ENCODE assay signal across 8 cellular contexts in the genomic region with DNA sequence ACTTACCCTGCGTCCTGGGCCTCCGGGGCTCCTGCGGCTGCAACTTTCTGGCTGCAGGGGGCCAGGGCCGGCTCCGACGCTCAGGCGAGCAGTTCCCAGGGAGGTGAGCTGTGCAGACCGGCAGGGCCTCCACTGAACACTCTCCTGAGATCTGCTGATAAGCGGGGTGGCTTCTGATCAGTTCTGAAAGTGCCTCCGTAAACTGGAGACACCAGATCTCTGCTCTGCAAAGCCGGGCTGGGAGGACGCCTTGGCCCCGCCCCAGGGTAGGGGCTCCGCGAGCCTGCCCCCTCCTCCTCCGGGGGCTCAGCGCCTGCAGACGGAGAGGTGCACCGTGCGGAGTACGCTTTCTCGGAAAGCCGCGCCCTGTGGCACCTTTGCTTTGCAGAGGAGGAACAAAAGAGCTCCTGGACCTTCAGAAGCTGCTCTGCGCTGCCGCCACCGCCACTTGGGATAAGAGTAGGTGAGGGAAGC.
DNase-seq lines count a peak whose midpoint lies in the region; TF ChIP-seq lines count a peak whose summit lies in the region.

No MANE protein-coding gene starts in this region.

- 0 out of 2 replicates have a peak, but pooled peaks have one; percentile 2 for TF ChIP-seq CTCF in GM12875 (IDR thresholded peaks at IDR 0.05; ENCODE audit: borderline replicate concordance, insufficient read depth, low read depth, low read length)
- peak; percentile 59 for TF ChIP-seq CTCF in VCaP (conservative IDR thresholded peaks at IDR 0.05)
- peak; percentile 9 for TF ChIP-seq CTCF in foreskin fibroblast (IDR thresholded peaks at IDR 0.05; ENCODE audit: low read depth, low read length)
- peak; percentile 57 for TF ChIP-seq CTCF in progenitor cell of endocrine pancreas (IDR thresholded peaks at IDR 0.05; ENCODE audit: unreplicated experiment)

- H3K4me1 Mint-ChIP-seq in progenitor cell of endocrine pancreas (ENCODE audit: low read depth) = peaks cover 4% of the 10 kb centered on the region

- peaks cover 1% of the 10 kb centered on the region for H3K36me3 Mint-ChIP-seq in progenitor cell of endocrine pancreas (ENCODE audit: insufficient read depth)

- H3K4me3 ChIP-seq in GM12875 (ENCODE audit: low read depth, low read length) = no peak overlapping the region
- peak overlapping the region; percentile 19 to 20 for H3K4me3 ChIP-seq in foreskin fibroblast (ENCODE audit: low read depth in 1 of 2, low read length in 2 of 2)

- H3K27ac ChIP-seq in VCaP = peak overlapping the region; percentile 78

- DNase-seq in foreskin fibroblast (peak in 1 of 2 donors; percentile 29), progenitor cell of endocrine pancreas (ENCODE audit: low spot score, unreplicated experiment) (peak; percentile 41), amygdala (lab: John Stamatoyannopoulos, UW) (no peak), NCI-H345 treated with DMSO at 0.1 percent for 48 hours (lab: John Stamatoyannopoulos, UW; ENCODE audit: unreplicated experiment) (no peak), SW 1271 (lab: John Stamatoyannopoulos, UW) (no peak)
- no peak for DNase-seq in central memory CD4-positive, alpha-beta T cell

- H3K27me3 Mint-ChIP-seq in progenitor cell of endocrine pancreas = no peaks in the 10 kb centered on the region

- H3K27ac Mint-ChIP-seq in progenitor cell of endocrine pancreas = peak overlapping the region; percentile 42

- no peaks in the 10 kb centered on the region for H3K9me3 Mint-ChIP-seq in progenitor cell of endocrine pancreas (ENCODE audit: low read depth)

- H3K4me3 Mint-ChIP-seq in progenitor cell of endocrine pancreas (ENCODE audit: low read depth) = peak overlapping the region; percentile 63

Comparison
In these comparisons a context has a peak if more than half of its experiments do, and no peak if none do; other contexts are left out.
1. CTCF ChIP-seq: peak in every context shown above with its lines; median percentile 59 in VCaP; 57 in progenitor cell of endocrine pancreas; 9 in foreskin fibroblast; 2 in GM12875.